8 cellular contexts compared by ENCODE assay signal in genomic region chr5:43483210-43484048, GRCh38. TPM values are rescaled to one million over a fixed set of nuclear protein-coding genes. Genes with fewer than 3 reads are reported as not detected.
DNase-seq lines count a peak whose midpoint lies in the region; ATAC-seq and TF ChIP-seq lines count a peak whose summit lies in the region.

A gene with protein sequence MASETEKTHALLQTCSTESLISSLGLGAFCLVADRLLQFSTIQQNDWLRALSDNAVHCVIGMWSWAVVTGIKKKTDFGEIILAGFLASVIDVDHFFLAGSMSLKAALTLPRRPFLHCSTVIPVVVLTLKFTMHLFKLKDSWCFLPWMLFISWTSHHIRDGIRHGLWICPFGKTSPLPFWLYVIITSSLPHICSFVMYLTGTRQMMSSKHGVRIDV (minus strand): TSS chr5:43483865. CDS start chr5:43453969, 29,896 bp downstream.

- peaks cover 0 to 14% (median 5%) of the 10 kb centered on the region in 4 donors for H3K4me1 ChIP-seq in right lobe of liver

- TF ChIP-seq CTCF in C4-2B (conservative IDR thresholded peaks at IDR 0.05) (no peak), right lobe of liver (IDR thresholded peaks at IDR 0.05) (no peak)

- ATAC-seq in GM19372 (IDR thresholded peaks at IDR 0.05; ENCODE audit: low read depth, unreplicated experiment) (peak; percentile 83), HG03558 (IDR thresholded peaks at IDR 0.05; ENCODE audit: extremely low read depth, unreplicated experiment) (peak; percentile 75), right lobe of liver (peak; percentile 96 to 98 (median 96))

- H3K27ac ChIP-seq in C4-2B (peak within 1 kb of the TSS; percentile 81), right lobe of liver (peak within 1 kb of the TSS; percentile 94 to 99 (median 94))

- H3K27me3 ChIP-seq in right lobe of liver, result no peaks in the 10 kb centered on the region

- DNase-seq in NCI-H748 treated with DMSO at 0.1 percent for 48 hours (lab: John Stamatoyannopoulos, UW) (peak; percentile 98), dermis microvascular lymphatic vessel endothelial cell (ENCODE audit: low read depth in 2 of 2) (peak; percentile 84 to 96), right lobe of liver (peak; percentile 94 to 95 (median 94))
- DNase-seq in activated CD4-positive, alpha-beta T cell treated with anti-CD3 and anti-CD28 coated beads, Interleukin-2, amount 50 U/mL, for 48 hours, result peak; percentile 83 to 87
- peak; percentile 81 to 87 for DNase-seq in stimulated activated CD4-positive, alpha-beta T cell treated with anti-CD3 and anti-CD28 coated beads, Interleukin-4, amount 100 ng/mL, for 4 hours

- no peaks in the 10 kb centered on the region for H3K36me3 ChIP-seq in right lobe of liver

- WGBS in right lobe of liver (ENCODE audit: insufficient coverage, low coverage, low lambda C conversion rate, missing lambda C conversion rate), result 0% methylated on average over 41 of the region's 62 CpGs

- intact Hi-C loops in right lobe of liver (cut with DNase I), result loop anchor here in 1 of 2 donors (10.0 kb wide), 1 partner anchor 89 kb away; no protein-coding TSS in a partner anchor

- H3K9me3 ChIP-seq in right lobe of liver, result no peaks in the 10 kb centered on the region

- peak within 1 kb of the TSS; percentile 79 to 91 (median 85) for H3K4me3 ChIP-seq in right lobe of liver

- TF ChIP-seq POLR2A in right lobe of liver (IDR thresholded peaks at IDR 0.05), result peak; percentile 89

RNA-seq across cellular contexts. Expression of the gene that starts here (rescaled TPM):
- total RNA-seq in dermis microvascular lymphatic vessel endothelial cell (4.6 and 5.8 TPM in 2 replicates), right lobe of liver (1 to 10 TPM; 3.9 to 5.1 (median 4.5) TPM)

Comparison
In these comparisons a context has a peak if more than half of its experiments do, and no peak if none do; other contexts are left out.
1. Peak in every context shown above with its lines: DNase-seq, ATAC-seq, H3K4me3 ChIP-seq and H3K27ac ChIP-seq.